ENCODE assay signal across 8 cellular contexts in the genomic region with DNA sequence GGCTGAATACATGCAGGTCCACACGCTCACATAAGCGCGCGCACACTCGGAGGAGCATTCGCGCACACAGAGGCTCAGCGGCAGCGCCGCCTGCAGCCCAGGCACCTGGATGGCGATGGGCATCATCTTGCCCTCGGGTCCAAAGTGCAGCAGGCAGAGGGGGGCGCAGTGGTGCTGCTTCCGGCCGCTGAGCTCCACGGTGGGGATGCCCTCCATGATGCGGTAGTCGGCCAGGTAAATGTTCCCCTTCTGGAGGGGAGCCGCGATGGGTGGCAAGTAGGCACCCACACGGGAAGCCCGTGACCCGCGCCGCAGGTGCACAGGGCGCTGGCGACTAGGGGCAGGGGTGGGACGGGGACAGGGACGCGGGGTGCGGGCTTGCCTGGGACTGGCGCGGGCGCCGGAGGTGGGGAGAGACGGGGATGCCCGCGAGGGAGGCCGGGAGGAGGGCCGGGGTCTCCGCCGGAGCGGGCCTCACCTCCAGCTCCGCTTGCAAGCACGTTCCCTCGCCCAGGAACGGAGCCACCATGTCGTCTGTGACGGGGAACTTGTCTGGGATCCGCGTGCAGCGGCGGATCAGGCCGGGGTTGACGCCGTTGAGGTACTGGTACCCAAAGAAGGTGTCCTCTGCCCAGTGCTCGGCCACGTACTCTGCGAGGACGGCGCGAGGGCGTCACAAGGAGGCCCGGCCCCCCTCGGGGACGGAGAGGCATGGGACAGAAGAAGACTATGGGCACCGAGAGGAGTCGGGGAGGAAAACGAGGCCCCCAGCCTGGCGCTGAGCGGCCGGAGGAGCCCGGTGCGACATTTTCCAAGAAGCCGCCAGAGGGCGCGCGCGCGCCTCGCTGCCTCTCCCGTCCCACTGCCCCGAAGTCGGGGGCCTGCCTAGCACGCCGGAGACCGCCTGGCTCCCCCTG. TPM values are rescaled to one million over a fixed set of nuclear protein-coding genes. Genes with fewer than 3 reads are reported as not detected.
DNase-seq lines count a peak whose midpoint lies in the region; ATAC-seq and TF ChIP-seq lines count a peak whose summit lies in the region.

No MANE protein-coding gene starts in this region.

- no peak overlapping the region for H3K27ac ChIP-seq in duodenal mucosa (ENCODE audit: low read depth, low read length)
- peak overlapping the region; percentile 36 for H3K27ac ChIP-seq in lower lobe of right lung

- DNase-seq in DMS79 (lab: John Stamatoyannopoulos, UW): peak; percentile 35
- peak; percentile 65 for DNase-seq in NCI-H460 (ENCODE audit: extremely low read depth, low read depth)
- DNase-seq in activated CD4-positive, alpha-beta T cell treated with anti-CD3 and anti-CD28 coated beads, Interleukin-2, amount 50 U/mL, for 24 hours (ENCODE audit: low read depth in 1 of 2, low spot score in 1 of 2): peak; percentile 72 to 73
- DNase-seq in lower lobe of right lung: peak; percentile 85
- peak; percentile 75 to 76 for DNase-seq in stimulated activated CD4-positive, alpha-beta T cell treated with anti-CD3 and anti-CD28 coated beads, Interleukin-4, amount 100 ng/mL, for 48 hours (ENCODE audit: low read depth in 2 of 2)

- ATAC-seq in HG02763 (IDR thresholded peaks at IDR 0.05; ENCODE audit: unreplicated experiment): peak; percentile 70
- peak; percentile 86 to 92 for ATAC-seq in lower lobe of right lung
- ATAC-seq in GM18870 (IDR thresholded peaks at IDR 0.05; ENCODE audit: unreplicated experiment): no peak

- H3K4me3 ChIP-seq in duodenal mucosa (ENCODE audit: low read depth in 1 of 2, low read length in 2 of 2) (peak overlapping the region; percentile 52 to 72), lower lobe of right lung (peak overlapping the region; percentile 54)

- H3K27me3 ChIP-seq in duodenal mucosa (ENCODE audit: control insufficient read depth in 1 of 2, insufficient read depth in 2 of 2, low read length in 2 of 2): peaks cover 31 to 34% of the 10 kb centered on the region in 2 donors
- peaks cover 84% of the 10 kb centered on the region for H3K27me3 ChIP-seq in lower lobe of right lung (ENCODE audit: low read depth)

- H3K36me3 ChIP-seq in duodenal mucosa (ENCODE audit: control insufficient read depth in 1 of 2, insufficient read depth in 2 of 2, low read length in 2 of 2) (no peaks in the 10 kb centered on the region), lower lobe of right lung (no peaks in the 10 kb centered on the region)

- intact Hi-C loops in lower lobe of right lung (cut with DNase I): no loop called here

- H3K4me1 ChIP-seq in duodenal mucosa (ENCODE audit: control insufficient read depth in 1 of 2, insufficient read depth in 2 of 2, low read length in 2 of 2) (peaks cover 7 to 14% of the 10 kb centered on the region in 2 donors), lower lobe of right lung (peaks cover 14% of the 10 kb centered on the region)

- no peaks in the 10 kb centered on the region for H3K9me3 ChIP-seq in duodenal mucosa (ENCODE audit: control insufficient read depth in 1 of 2, low read length in 2 of 2)
- H3K9me3 ChIP-seq in lower lobe of right lung: no peaks in the 10 kb centered on the region

- H3K9ac ChIP-seq in duodenal mucosa (ENCODE audit: low read depth in 1 of 2, low read length in 2 of 2): peak overlapping the region; percentile 18 to 32

- peak; percentile 89 for TF ChIP-seq CTCF in lower lobe of right lung (IDR thresholded peaks at IDR 0.05)

RNA-seq across cellular contexts. Expression of a gene that starts 8.0 kb away (rescaled TPM):
- total RNA-seq in NCI-H460 (2014; rRNA removed; shearing (Covaris generic)): 0.64 and 0.69 TPM in 2 replicates
- polyA plus RNA-seq in NCI-H460 (2014; cell fraction: nucleus; rRNA removed): 2.5 TPM in 1 of 2 replicates, not detected in the other
- total RNA-seq in lower lobe of right lung: not detected

RNA-seq across cellular contexts. Expression of a gene that starts 38.8 kb away (rescaled TPM):
- total RNA-seq in NCI-H460 (2014; rRNA removed; shearing (Covaris generic)): 0.06 TPM in 1 of 2 replicates, not detected in the other
- 0.49 TPM in 1 of 2 replicates, not detected in the other for polyA plus RNA-seq in NCI-H460 (2014; cell fraction: nucleus; rRNA removed)
- not detected for total RNA-seq in lower lobe of right lung

RNA-seq across cellular contexts. Expression of a gene that starts 40.7 kb away (rescaled TPM):
- not detected in 2 replicates for total RNA-seq in NCI-H460 (2014; rRNA removed; shearing (Covaris generic))
- polyA plus RNA-seq in NCI-H460 (2014; cell fraction: nucleus; rRNA removed): 1.1 TPM in 1 of 2 replicates, not detected in the other
- 53.5 TPM for total RNA-seq in lower lobe of right lung

RNA-seq across cellular contexts. Expression of a gene that starts 44.4 kb away (rescaled TPM):
- total RNA-seq in NCI-H460 (2014; rRNA removed; shearing (Covaris generic)): 9.0 and 9.4 TPM in 2 replicates
- 13.3 and 23.4 TPM in 2 replicates for polyA plus RNA-seq in NCI-H460 (2014; cell fraction: nucleus; rRNA removed)
- 0.21 TPM for total RNA-seq in lower lobe of right lung

Comparison
In these comparisons a context has a peak if more than half of its experiments do, and no peak if none do; other contexts are left out.
1. DNase-seq: peak in every context shown above with its lines; median percentile 85 in lower lobe of right lung; 76 in stimulated activated CD4-positive, alpha-beta T cell treated with anti-CD3 and anti-CD28 coated beads, Interleukin-4, amount 100 ng/mL, for 48 hours; 72 in activated CD4-positive, alpha-beta T cell treated with anti-CD3 and anti-CD28 coated beads, Interleukin-2, amount 50 U/mL, for 24 hours; 65 in NCI-H460; 35 in DMS79.
2. RNA of a gene that starts 40.7 kb away (total RNA-seq): 53.5 TPM in lower lobe of right lung (single experiment); not detected in NCI-H460; every median in the first group is over 10 times any median in the second.